10 cellular contexts compared by ENCODE assay signal in genomic region chr10:103781329-103782061, GRCh38.
DNase-seq lines count a peak whose midpoint lies in the region; ATAC-seq and TF ChIP-seq lines count a peak whose summit lies in the region.
"Had no signal": no experiment of that assay in that cellular context is flagged by ENCODE, and none has a peak within 500 bp of the region (broad histone marks: within the 10 kb centered on the region; RNA-seq: fewer than 3 reads in every experiment).

No MANE protein-coding gene starts in this region.

- intact Hi-C loops in activated CD8-positive, alpha-beta T cell treated with anti-CD3 and anti-CD28 coated beads for 36 hours (cut with micrococcal nuclease): no loop called here
- intact Hi-C loops in adrenal gland (cut with DNase I): no loop called here

- no peaks in the 10 kb centered on the region for H3K9me3 ChIP-seq in DOHH2 (ENCODE audit: control insufficient read depth, insufficient read depth, low read length)
- no peaks in the 10 kb centered on the region for H3K9me3 ChIP-seq in mucosa of rectum (ENCODE audit: control insufficient read depth in 2 of 2, low read length in 2 of 2)
- no peaks in the 10 kb centered on the region for H3K9me3 ChIP-seq in adrenal gland (replicated peaks in 1 of 3)
- H3K9me3 ChIP-seq: right lobe of liver had no signal

- H3K4me1 Mint-ChIP-seq in activated CD8-positive, alpha-beta T cell treated with anti-CD3 and anti-CD28 coated beads for 36 hours (ENCODE audit: low read depth): peaks cover 2% of the 10 kb centered on the region

- peak overlapping the region in 1 of 2 donors; percentile 52 for H3K9ac ChIP-seq in mucosa of rectum (ENCODE audit: low read depth in 1 of 2, low read length in 2 of 2)

- H3K4me3 ChIP-seq in DOHH2 (ENCODE audit: low read length) (no peak overlapping the region), mucosa of rectum (ENCODE audit: low read length in 2 of 2) (peak overlapping the region in 1 of 2 donors; percentile 17), adrenal gland (no peak overlapping the region)
- H3K4me3 ChIP-seq: right lobe of liver had no signal

- H3K4me3 Mint-ChIP-seq in activated CD8-positive, alpha-beta T cell treated with anti-CD3 and anti-CD28 coated beads for 36 hours: no peak overlapping the region
- H3K4me3 Mint-ChIP-seq: activated naive CD8-positive, alpha-beta T cell had no signal

- no peaks in the 10 kb centered on the region for H3K9me3 Mint-ChIP-seq in activated CD8-positive, alpha-beta T cell treated with anti-CD3 and anti-CD28 coated beads for 36 hours

- H3K36me3 Mint-ChIP-seq in activated CD8-positive, alpha-beta T cell treated with anti-CD3 and anti-CD28 coated beads for 36 hours (ENCODE audit: low read depth): no peaks in the 10 kb centered on the region
- H3K36me3 Mint-ChIP-seq: activated naive CD8-positive, alpha-beta T cell had no signal

- peak; percentile 88 for ATAC-seq in activated CD8-positive, alpha-beta T cell treated with anti-CD3 and anti-CD28 coated beads for 36 hours

- H3K36me3 ChIP-seq in DOHH2 (ENCODE audit: control insufficient read depth, low read length) (no peaks in the 10 kb centered on the region), mucosa of rectum (ENCODE audit: control insufficient read depth in 2 of 2, insufficient read depth in 2 of 2, low read length in 2 of 2) (peaks cover 0 to 7% of the 10 kb centered on the region in 2 donors), adrenal gland (replicated peaks in 1 of 2) (no peaks in the 10 kb centered on the region)
- H3K36me3 ChIP-seq: right lobe of liver had no signal

- no peak for TF ChIP-seq POLR2A in adrenal gland (IDR thresholded peaks at IDR 0.05)

- H3K4me1 ChIP-seq in DOHH2 (ENCODE audit: control insufficient read depth, low read length) (no peaks in the 10 kb centered on the region), mucosa of rectum (ENCODE audit: control insufficient read depth in 2 of 2, insufficient read depth in 2 of 2, low read length in 2 of 2) (peaks cover 53 to 68% of the 10 kb centered on the region in 2 donors), adrenal gland (replicated peaks in 1 of 2) (no peaks in the 10 kb centered on the region)

- 79 to 90% (median 86%) methylated on average over 6 of the region's 6 CpGs for WGBS in adrenal gland, 4 donors

- H3F3A ChIP-seq in DOHH2 (ENCODE audit: control insufficient read depth, insufficient read depth): no peaks in the 10 kb centered on the region

- H3K4me2 ChIP-seq in DOHH2 (ENCODE audit: low read length): no peak overlapping the region

- CTCF ChIA-PET in activated CD8-positive, alpha-beta T cell treated with anti-CD3 and anti-CD28 coated beads for 36 hours (lab: Charles Lee): interaction anchor here (0.8 to 1.7 kb wide), 6 partner anchors 16 to 73 kb away, joined by 3 to 4 read pairs (median 4); no protein-coding TSS in a partner anchor

- DNase-seq in HuH-7.5 (ENCODE audit: low spot score) (peak; percentile 59), KG1 (lab: John Stamatoyannopoulos, UW) (no peak), adrenal gland (no peak), NCI-H2107 treated with DMSO at 0.1 percent for 48 hours (lab: John Stamatoyannopoulos, UW; ENCODE audit: unreplicated experiment) (no peak)
- DNase-seq in activated CD8-positive, alpha-beta T cell treated with anti-CD3 and anti-CD28 coated beads for 36 hours: peak; percentile 29
- DNase-seq in stimulated activated CD8-positive, alpha-beta memory T cell treated with anti-CD3 and anti-CD28 coated beads, Interleukin-4, amount 100 ng/mL, for 48 hours: no peak

- H3K27ac ChIP-seq in DOHH2 (ENCODE audit: low read depth, low read length) (no peak overlapping the region), mucosa of rectum (ENCODE audit: low read depth in 2 of 2, low read length in 2 of 2) (peak overlapping the region; percentile 82 to 91), adrenal gland (no peak overlapping the region)
- H3K27ac ChIP-seq: right lobe of liver had no signal

- no peaks in the 10 kb centered on the region for H3K9me2 ChIP-seq in DOHH2 (replicated peaks; ENCODE audit: control insufficient read depth, low read length)

- no peaks in the 10 kb centered on the region for H3K79me2 ChIP-seq in DOHH2 (ENCODE audit: control insufficient read depth, low read length)

- H3K27me3 Mint-ChIP-seq in activated CD8-positive, alpha-beta T cell treated with anti-CD3 and anti-CD28 coated beads for 36 hours: peaks cover 3% of the 10 kb centered on the region

- no peaks in the 10 kb centered on the region for H4K20me1 ChIP-seq in DOHH2 (ENCODE audit: control insufficient read depth, insufficient read depth, low read depth, low read length)

- no peak overlapping the region for H3K27ac Mint-ChIP-seq in activated CD8-positive, alpha-beta T cell treated with anti-CD3 and anti-CD28 coated beads for 36 hours
- H3K27ac Mint-ChIP-seq: activated naive CD8-positive, alpha-beta T cell had no signal

- peaks cover 26% of the 10 kb centered on the region for H3K27me3 ChIP-seq in DOHH2 (ENCODE audit: control insufficient read depth, low read length)
- H3K27me3 ChIP-seq in mucosa of rectum (ENCODE audit: control insufficient read depth in 2 of 2, insufficient read depth in 2 of 2, low read length in 2 of 2): no peaks in the 10 kb centered on the region
- H3K27me3 ChIP-seq in adrenal gland: no peaks in the 10 kb centered on the region
- H3K27me3 ChIP-seq: right lobe of liver had no signal

- POLR2A ChIA-PET in activated CD8-positive, alpha-beta T cell treated with anti-CD3 and anti-CD28 coated beads for 36 hours (lab: Charles Lee): interaction anchor here (1.0 to 1.2 kb wide), 3 partner anchors 11 to 22 kb away, joined by 3 to 4 read pairs (median 3); no protein-coding TSS in a partner anchor

- peak; percentile 69 for TF ChIP-seq CTCF in DOHH2 (IDR thresholded peaks at IDR 0.05; ENCODE audit: low read depth, low read length, poor library complexity, severe bottlenecking)
- no peak for TF ChIP-seq CTCF in activated CD8-positive, alpha-beta T cell treated with anti-CD3 and anti-CD28 coated beads for 36 hours (IDR thresholded peaks at IDR 0.05)
- TF ChIP-seq CTCF in adrenal gland (IDR thresholded peaks at IDR 0.05): no peak

Comparison
In these comparisons a context has a peak if more than half of its experiments do, and no peak if none do; other contexts are left out.
1. H3K27ac ChIP-seq: peak in mucosa of rectum (2 of 2); none in DOHH2 (single experiment) and adrenal gland (0 of 5).
2. DNase-seq: peak in HuH-7.5 (single experiment) and activated CD8-positive, alpha-beta T cell treated with anti-CD3 and anti-CD28 coated beads for 36 hours (single experiment); none in stimulated activated CD8-positive, alpha-beta memory T cell treated with anti-CD3 and anti-CD28 coated beads, Interleukin-4, amount 100 ng/mL, for 48 hours (single experiment), KG1 (single experiment), adrenal gland (0 of 7) and NCI-H2107 treated with DMSO at 0.1 percent for 48 hours (single experiment).